ENCODE assay signal across 8 cellular contexts in the genomic region with DNA sequence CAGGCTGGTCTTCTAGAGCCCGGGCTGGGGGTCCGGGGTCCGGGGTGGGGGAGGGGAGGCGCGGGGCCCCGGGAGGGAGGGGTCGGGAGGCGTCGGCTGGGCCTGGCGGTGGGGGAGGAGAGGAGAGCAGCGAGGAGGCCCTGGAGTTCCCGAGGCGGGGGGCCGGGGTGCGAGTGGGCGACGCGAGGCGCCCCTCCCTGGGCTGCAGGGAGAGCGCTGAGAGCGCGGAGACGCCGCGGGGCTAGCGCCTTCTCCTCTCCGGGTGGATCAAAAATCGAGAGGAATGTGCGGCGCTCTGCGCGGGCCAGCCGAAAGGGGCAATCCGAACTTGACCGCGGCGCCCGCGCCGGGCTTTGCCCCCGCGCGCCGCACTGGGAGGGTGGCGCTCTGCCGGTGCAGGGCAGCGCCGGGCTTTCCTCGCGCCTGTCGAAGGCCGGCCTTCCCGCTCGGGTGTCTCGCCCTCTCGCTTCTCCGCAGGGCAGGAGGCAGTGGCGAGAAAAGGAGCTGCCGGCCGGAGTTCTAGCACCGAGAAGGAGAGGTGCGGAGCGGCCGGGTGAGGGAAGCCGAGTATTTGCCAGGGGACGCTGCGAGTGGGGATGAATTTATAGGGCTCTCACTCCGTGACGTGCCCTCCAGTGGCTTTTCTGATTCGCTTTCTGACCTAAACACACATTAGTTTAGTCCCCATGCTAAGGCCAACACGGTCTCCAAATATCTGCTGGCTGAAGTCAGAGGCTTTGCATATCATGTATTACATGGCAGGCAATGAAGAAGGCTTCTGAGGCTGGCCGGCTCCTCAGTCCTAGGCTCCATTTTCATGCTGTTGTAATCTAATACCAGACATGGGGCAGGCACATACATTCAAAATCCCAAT. TPM values are rescaled to one million over a fixed set of nuclear protein-coding genes. Genes with fewer than 3 reads are reported as not detected.
DNase-seq lines count a peak whose midpoint lies in the region; ATAC-seq and TF ChIP-seq lines count a peak whose summit lies in the region.

A gene with protein sequence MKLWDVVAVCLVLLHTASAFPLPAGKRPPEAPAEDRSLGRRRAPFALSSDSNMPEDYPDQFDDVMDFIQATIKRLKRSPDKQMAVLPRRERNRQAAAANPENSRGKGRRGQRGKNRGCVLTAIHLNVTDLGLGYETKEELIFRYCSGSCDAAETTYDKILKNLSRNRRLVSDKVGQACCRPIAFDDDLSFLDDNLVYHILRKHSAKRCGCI (minus strand): TSS at position 6 of the 874 bp plus-strand sequence. CDS start 5,245 bp downstream, outside the sequence.

- H3K79me2 ChIP-seq in osteoblast (ENCODE audit: insufficient read depth, low read length) = peaks cover 64% of the 10 kb centered on the region

- H3K27me3 ChIP-seq in osteoblast (ENCODE audit: insufficient read depth, low read length) = peaks cover 3% of the 10 kb centered on the region

- H3K9me3 ChIP-seq in osteoblast (ENCODE audit: low read depth, low read length) = no peaks in the 10 kb centered on the region

- H3K27ac ChIP-seq in osteoblast (ENCODE audit: low read depth, low read length) = peak within 1 kb of the TSS; percentile 78

- DNase-seq in Right ventricle myocardium inferior (ENCODE audit: missing footprints) (no peak), cardiac septum (ENCODE audit: low spot score) (no peak), foreskin melanocyte (peak; percentile 48), osteoblast (ENCODE audit: insufficient read length, low spot score, missing footprints) (peak; percentile 95)

- intact Hi-C loops in Right ventricle myocardium inferior (cut with DNase I) = loop anchor here (1.0 kb wide), 1 partner anchor 353 kb away; no protein-coding TSS in a partner anchor
- intact Hi-C loops in cardiac septum (cut with DNase I) = no loop called here

- no peaks in the 10 kb centered on the region for H4K20me1 ChIP-seq in osteoblast (ENCODE audit: insufficient read depth, low read length)

- peak within 1 kb of the TSS; percentile 91 for H3K4me2 ChIP-seq in osteoblast (ENCODE audit: insufficient read depth, low read length)

- ATAC-seq in Right ventricle myocardium inferior (peak; percentile 56), SK-N-SH treated with all-trans-retinoic acid at 6 μM for 48 hours (peak; percentile 67), HG02763 (IDR thresholded peaks at IDR 0.05; ENCODE audit: unreplicated experiment) (no peak), GM18873 (IDR thresholded peaks at IDR 0.05; ENCODE audit: low FRiP score, unreplicated experiment) (no peak), HG02571 (IDR thresholded peaks at IDR 0.05; ENCODE audit: unreplicated experiment) (no peak)

- no peaks in the 10 kb centered on the region for H3K36me3 ChIP-seq in osteoblast (ENCODE audit: insufficient read depth, low read length)

- TF ChIP-seq CTCF in osteoblast (IDR thresholded peaks at IDR 0.05; ENCODE audit: extremely low read depth, low read depth, low read length) = peak; percentile 24

- peak within 1 kb of the TSS; percentile 89 for H3K4me3 ChIP-seq in osteoblast (ENCODE audit: insufficient read depth, low read length)

- H2AFZ ChIP-seq in osteoblast (ENCODE audit: low read length) = peak within 1 kb of the TSS; percentile 90

- peaks cover 23% of the 10 kb centered on the region for H3K4me1 ChIP-seq in osteoblast (ENCODE audit: insufficient read depth, low read length)

TF ChIP-seq in SK-N-SH treated with all-trans-retinoic acid at 6 μM for 48 hours, 23 proteins besides CTCF, POLR2A, EP300 and RAD21:
- TF ChIP-seq RARB (CRISPR knock-in tag; IDR thresholded peaks at IDR 0.05) (no peak), ZFP30 (CRISPR knock-in tag; IDR thresholded peaks at IDR 0.05) (no peak), ARNTL (CRISPR knock-in tag; IDR thresholded peaks at IDR 0.05; ENCODE audit: borderline replicate concordance, low read depth) (no peak), ESRRG (CRISPR knock-in tag; IDR thresholded peaks at IDR 0.05) (no peak), ISL1 (CRISPR knock-in tag; IDR thresholded peaks at IDR 0.05) (no peak), OSR1 (CRISPR knock-in tag; IDR thresholded peaks at IDR 0.05) (no peak), TOX (CRISPR knock-in tag; IDR thresholded peaks at IDR 0.05; ENCODE audit: borderline replicate concordance) (no peak)
- TF ChIP-seq, protein P1, sequence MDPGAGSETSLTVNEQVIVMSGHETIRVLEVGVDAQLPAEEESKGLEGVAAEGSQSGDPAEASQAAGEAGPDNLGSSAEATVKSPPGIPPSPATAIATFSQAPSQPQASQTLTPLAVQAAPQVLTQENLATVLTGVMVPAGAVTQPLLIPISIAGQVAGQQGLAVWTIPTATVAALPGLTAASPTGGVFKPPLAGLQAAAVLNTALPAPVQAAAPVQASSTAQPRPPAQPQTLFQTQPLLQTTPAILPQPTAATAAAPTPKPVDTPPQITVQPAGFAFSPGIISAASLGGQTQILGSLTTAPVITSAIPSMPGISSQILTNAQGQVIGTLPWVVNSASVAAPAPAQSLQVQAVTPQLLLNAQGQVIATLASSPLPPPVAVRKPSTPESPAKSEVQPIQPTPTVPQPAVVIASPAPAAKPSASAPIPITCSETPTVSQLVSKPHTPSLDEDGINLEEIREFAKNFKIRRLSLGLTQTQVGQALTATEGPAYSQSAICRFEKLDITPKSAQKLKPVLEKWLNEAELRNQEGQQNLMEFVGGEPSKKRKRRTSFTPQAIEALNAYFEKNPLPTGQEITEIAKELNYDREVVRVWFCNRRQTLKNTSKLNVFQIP (CRISPR knock-in tag; IDR thresholded peaks at IDR 0.05; ENCODE audit: borderline replicate concordance, low read depth) = no peak
- TF ChIP-seq, protein P2, sequence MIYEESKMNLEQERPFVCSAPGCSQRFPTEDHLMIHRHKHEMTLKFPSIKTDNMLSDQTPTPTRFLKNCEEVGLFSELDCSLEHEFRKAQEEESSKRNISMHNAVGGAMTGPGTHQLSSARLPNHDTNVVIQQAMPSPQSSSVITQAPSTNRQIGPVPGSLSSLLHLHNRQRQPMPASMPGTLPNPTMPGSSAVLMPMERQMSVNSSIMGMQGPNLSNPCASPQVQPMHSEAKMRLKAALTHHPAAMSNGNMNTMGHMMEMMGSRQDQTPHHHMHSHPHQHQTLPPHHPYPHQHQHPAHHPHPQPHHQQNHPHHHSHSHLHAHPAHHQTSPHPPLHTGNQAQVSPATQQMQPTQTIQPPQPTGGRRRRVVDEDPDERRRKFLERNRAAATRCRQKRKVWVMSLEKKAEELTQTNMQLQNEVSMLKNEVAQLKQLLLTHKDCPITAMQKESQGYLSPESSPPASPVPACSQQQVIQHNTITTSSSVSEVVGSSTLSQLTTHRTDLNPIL (CRISPR knock-in tag; IDR thresholded peaks at IDR 0.05; ENCODE audit: low read depth) = no peak
TF ChIP-seq in SK-N-SH treated with all-trans-retinoic acid at 6 μM for 48 hours: peak in this region for 0.

RNA-seq across cellular contexts. Expression of the gene that starts here (rescaled TPM):
- total RNA-seq in Right ventricle myocardium inferior (not detected), cardiac septum (0.30 TPM), osteoblast (5.0 and 6.2 TPM in 2 replicates)

Comparison
In these comparisons a context has a peak if more than half of its experiments do, and no peak if none do; other contexts are left out.
1. Peak in ATAC-seq in Right ventricle myocardium inferior; RNA of the gene not detected or under 1 TPM.
2. DNase-seq: peak in foreskin melanocyte (single experiment) and osteoblast (single experiment); none in Right ventricle myocardium inferior (single experiment) and cardiac septum (single experiment).